15 cellular contexts compared by ENCODE assay signal in the genomic region with DNA sequence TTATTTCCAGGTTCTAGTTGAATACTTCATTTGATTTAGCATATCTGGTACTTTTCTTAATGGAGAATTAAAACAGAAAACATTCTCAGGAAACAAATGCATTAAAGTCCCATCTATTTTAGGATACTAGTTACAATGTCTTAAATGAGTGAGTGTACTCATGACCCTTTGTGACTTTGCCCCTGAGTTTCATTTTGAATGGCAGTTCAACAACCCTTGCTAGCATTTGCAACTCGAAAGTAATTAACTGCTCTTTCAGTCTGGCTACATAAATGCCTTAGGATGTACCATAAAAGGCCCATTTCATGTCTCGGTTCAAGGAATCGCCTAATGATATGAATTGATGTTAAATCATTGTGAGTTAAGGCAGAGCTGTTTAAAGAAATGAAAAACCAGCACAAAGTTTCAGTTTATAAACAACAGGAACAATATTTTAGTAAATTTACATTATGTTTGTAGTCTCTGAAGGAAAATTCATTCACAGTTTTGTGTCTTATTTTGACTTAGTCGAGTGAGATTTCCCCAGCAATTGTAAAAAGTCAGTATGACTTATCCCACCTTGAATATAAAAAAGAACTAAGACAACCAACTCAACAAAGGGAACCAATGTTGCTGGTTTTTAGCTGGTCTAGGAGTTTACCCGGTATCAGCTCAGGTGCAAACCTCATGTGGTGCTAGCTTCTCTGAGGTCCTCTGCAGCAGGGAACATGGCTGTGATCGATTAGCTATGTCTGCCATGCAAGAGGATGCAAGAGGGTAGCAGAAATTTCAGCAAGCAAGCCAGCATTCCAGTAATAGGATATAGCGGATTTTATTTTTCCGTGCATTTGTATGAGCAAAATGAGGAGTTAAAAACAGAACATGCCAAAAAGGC.
DNase-seq lines count a peak whose midpoint lies in the region; ATAC-seq and TF ChIP-seq lines count a peak whose summit lies in the region.
"Had no signal": no experiment of that assay in that cellular context is flagged by ENCODE, and none has a peak within 500 bp of the region (broad histone marks: within the 10 kb centered on the region; RNA-seq: fewer than 3 reads in every experiment).

No MANE protein-coding gene starts in this region.

- no peak overlapping the region for H3K4me2 ChIP-seq in PC-3 (ENCODE audit: low read length)

- no peak for TF ChIP-seq CTCF in CD4-positive, alpha-beta T cell (IDR thresholded peaks at IDR 0.05)
- TF ChIP-seq CTCF in PC-3 (conservative IDR thresholded peaks at IDR 0.05; ENCODE audit: low read depth, low read length) (no peak), endothelial cell (IDR thresholded peaks at IDR 0.05; ENCODE audit: unreplicated experiment) (no peak)

- no peak overlapping the region for H3K9ac ChIP-seq in PC-3 (ENCODE audit: low read length)

- intact Hi-C loops in CD4-positive, alpha-beta T cell (cut with DNase I, micrococcal nuclease), result no loop called here
- intact Hi-C loops in PC-3 (cut with micrococcal nuclease), result loop anchor here (10.0 kb wide), 1 partner anchor 421 kb away; no protein-coding TSS in a partner anchor

- H2AFZ ChIP-seq in PC-3 (ENCODE audit: low read length), result no peak overlapping the region

- H3K27ac Mint-ChIP-seq in CD4-positive, alpha-beta T cell, result peak overlapping the region; percentile 79
- no peak overlapping the region for H3K27ac Mint-ChIP-seq in endothelial cell (ENCODE audit: unreplicated experiment)

- no peaks in the 10 kb centered on the region for H3K9me2 ChIP-seq in PC-3 (replicated peaks; ENCODE audit: low read length)

- H3K4me1 ChIP-seq in PC-3 (ENCODE audit: insufficient read depth, low read length), result peaks cover 43% of the 10 kb centered on the region

- H3K9me3 ChIP-seq in CD4-positive, alpha-beta T cell (ENCODE audit: control insufficient read depth, low read length), result no peaks in the 10 kb centered on the region
- no peaks in the 10 kb centered on the region for H3K9me3 ChIP-seq in PC-3 (ENCODE audit: low read length)
- H3K9me3 ChIP-seq: adrenal gland, tibial nerve had no signal

- peaks cover 43% of the 10 kb centered on the region for H3K4me1 Mint-ChIP-seq in CD4-positive, alpha-beta T cell (ENCODE audit: low read depth)
- no peaks in the 10 kb centered on the region for H3K4me1 Mint-ChIP-seq in endothelial cell (ENCODE audit: unreplicated experiment)

- POLR2A ChIA-PET in CD4-positive, alpha-beta T cell (lab: Charles Lee), result no interaction called here
- POLR2A ChIA-PET in PC-3 (lab: Charles Lee; ENCODE audit: unreplicated experiment), result interaction anchor here (0.5 kb wide), 1 partner anchor 100 kb away, joined by 3 read pairs; no protein-coding TSS in a partner anchor

- peak overlapping the region; percentile 62 for H3K4me3 Mint-ChIP-seq in CD4-positive, alpha-beta T cell
- no peak overlapping the region for H3K4me3 Mint-ChIP-seq in endothelial cell (ENCODE audit: unreplicated experiment)

- CTCF ChIA-PET in CD4-positive, alpha-beta T cell (lab: Charles Lee), result interaction anchor here (0.6 kb wide), 1 partner anchor 31 kb away, joined by 3 read pairs; no protein-coding TSS in a partner anchor
- CTCF ChIA-PET in PC-3 (lab: Charles Lee), result no interaction called here

- no peaks in the 10 kb centered on the region for H3K36me3 Mint-ChIP-seq in CD4-positive, alpha-beta T cell (ENCODE audit: low read depth)
- peaks cover 7% of the 10 kb centered on the region for H3K36me3 Mint-ChIP-seq in endothelial cell (ENCODE audit: low read depth, unreplicated experiment)

- no peak for DNase-seq in CD4-positive, alpha-beta T cell
- DNase-seq in M059J (ENCODE audit: low read depth) (peak; percentile 40), PC-3 (no peak), endothelial cell (ENCODE audit: low spot score) (no peak), occipital lobe (lab: John Stamatoyannopoulos, UW) (no peak)
- DNase-seq in stimulated activated CD4-positive, alpha-beta T cell treated with anti-CD3 and anti-CD28 coated beads, Interleukin-12 subunit alpha, Interleukin-12 subunit beta, amount 100 ng/mL, for 4 hours, result no peak
- DNase-seq: adrenal gland; NCI-H1694 treated with DMSO at 0.1 percent for 48 hours; stimulated activated CD4-positive, alpha-beta T cell treated with anti-CD3 and anti-CD28 coated beads, Interleukin-4, amount 100 ng/mL, for 4 hours had no signal

- H3K27me3 Mint-ChIP-seq in CD4-positive, alpha-beta T cell, result no peaks in the 10 kb centered on the region
- no peaks in the 10 kb centered on the region for H3K27me3 Mint-ChIP-seq in endothelial cell (ENCODE audit: unreplicated experiment)

- no peak overlapping the region for H3K27ac ChIP-seq in CD4-positive, alpha-beta T cell (ENCODE audit: low read depth, low read length)
- no peak overlapping the region for H3K27ac ChIP-seq in PC-3 (ENCODE audit: low read length)
- H3K27ac ChIP-seq: adrenal gland, C4-2B, epithelial cell of prostate had no signal

- H3K4me3 ChIP-seq in PC-3 (ENCODE audit: low read length), result no peak overlapping the region
- H3K4me3 ChIP-seq: adrenal gland, tibial nerve had no signal

- H4K20me1 ChIP-seq in PC-3 (ENCODE audit: low read length), result no peaks in the 10 kb centered on the region

- no peaks in the 10 kb centered on the region for H3K27me3 ChIP-seq in CD4-positive, alpha-beta T cell (ENCODE audit: control insufficient read depth, insufficient read depth, low read length)
- H3K27me3 ChIP-seq in PC-3 (ENCODE audit: low read length), result no peaks in the 10 kb centered on the region
- H3K27me3 ChIP-seq: adrenal gland, tibial nerve had no signal

- H3K79me2 ChIP-seq in PC-3 (ENCODE audit: low read length), result no peaks in the 10 kb centered on the region

- no peaks in the 10 kb centered on the region for H3F3A ChIP-seq in PC-3 (ENCODE audit: low read length, unreplicated experiment)

- peak; percentile 38 for ATAC-seq in CD4-positive, alpha-beta T cell (ENCODE audit: poor library complexity)
- ATAC-seq in GM18870 (IDR thresholded peaks at IDR 0.05; ENCODE audit: unreplicated experiment) (peak; percentile 94), HG02642 (IDR thresholded peaks at IDR 0.05; ENCODE audit: poor library complexity, unreplicated experiment) (peak; percentile 82), PC-3 (no peak)
- ATAC-seq: Panc1 had no signal

- no peaks in the 10 kb centered on the region for H3K9me3 Mint-ChIP-seq in CD4-positive, alpha-beta T cell
- H3K9me3 Mint-ChIP-seq in endothelial cell (ENCODE audit: unreplicated experiment), result no peaks in the 10 kb centered on the region

- H3K36me3 ChIP-seq in PC-3 (ENCODE audit: low read depth, low read length), result no peaks in the 10 kb centered on the region
- H3K36me3 ChIP-seq: adrenal gland had no signal

- no TSS peak for BruUV-seq in PC-3 (replicated peaks; lab: Mats Ljungman, UMichigan)
